27 cellular contexts compared by ENCODE assay signal in genomic region chr16:7171151-7171550, GRCh38.
"Had no signal": no experiment of that assay in that cellular context is flagged by ENCODE, and none has a peak within 500 bp of the region (broad histone marks: within the 10 kb centered on the region; RNA-seq: fewer than 3 reads in every experiment).

No MANE protein-coding gene starts in this region.

- H3K4me3 ChIP-seq: PC-9, SJSA1 had no signal

- DNase-seq: Karpas-422, MM.1S, MV-4-11, NCI-H1092, NCI-H1105, NCI-H1417 treated with DMSO at 0.1 percent for 48 hours, NCI-H1436 treated with DMSO at 0.1 percent for 48 hours, NCI-H1694 treated with DMSO at 0.1 percent for 48 hours, NCI-H187 treated with DMSO at 0.1 percent for 48 hours, NCI-H2029, NCI-H2081, NCI-H2171 treated with DMSO at 0.1 percent for 48 hours, NCI-H2227 treated with DMSO at 0.1 percent for 48 hours, NCI-H345, NCI-H446, NCI-H510A treated with DMSO at 0.1 percent for 48 hours, NCI-H524 treated with DMSO at 0.1 percent for 48 hours, NCI-H774, PC-9, SHP77 treated with DMSO at 0.1 percent for 48 hours, SK-N-SH, SW 1271 had no signal

- FAIRE-seq: RCC 7860 had no signal

- H3K9me3 ChIP-seq: SJSA1 had no signal

- ATAC-seq: Panc1, Right ventricle myocardium inferior had no signal

- H3K9ac ChIP-seq: SK-N-SH had no signal

- H2AFZ ChIP-seq: PC-9 had no signal

- H3K9me2 ChIP-seq: SK-N-SH had no signal

- H3K4me1 ChIP-seq: SJSA1 had no signal

- H3K27me3 ChIP-seq: SJSA1 had no signal

- H3K4me2 ChIP-seq: PC-9, SK-N-SH had no signal

- H3K36me3 ChIP-seq: SJSA1 had no signal

- H3K27ac ChIP-seq: PC-9, RWPE1, SJSA1 had no signal
